In genomic region chr3:98732239-98733054, GRCh38 we compare ENCODE assay signal across 8 cellular contexts. TPM values are rescaled to one million over a fixed set of nuclear protein-coding genes. Genes with fewer than 3 reads are reported as not detected.
A peak's percentile ranks its signal among the peaks of the same experiment; 100 is the strongest.
DNase-seq lines count a peak whose midpoint lies in the region; ATAC-seq, FAIRE-seq and TF ChIP-seq lines count a peak whose summit lies in the region.

No MANE protein-coding gene starts in this region.

- intact Hi-C loops in natural killer cell (cut with micrococcal nuclease) = no loop called here

- DNase-seq in NCI-H1417 (lab: John Stamatoyannopoulos, UW) = peak; percentile 64 to 77 (median 74)
- no peak for DNase-seq in NCI-H1417 treated with DMSO at 0.1 percent for 48 hours (lab: John Stamatoyannopoulos, UW)
- DNase-seq in LHCN-M2 (ENCODE audit: low read depth) = peak; percentile 18
- peak; percentile 44 for DNase-seq in activated T-cell treated with anti-CD3 and anti-CD28 coated beads, Interleukin-2, amount 50 U/mL, for 24 hours
- DNase-seq in frontal cortex (ENCODE audit: low spot score in 2 of 2) = peak; percentile 54
- no peak for DNase-seq in natural killer cell
- no peak for DNase-seq in D721Med (ENCODE audit: insufficient read length, low spot score)

- TF ChIP-seq CTCF in natural killer cell (IDR thresholded peaks at IDR 0.05) = no peak
- TF ChIP-seq CTCF in D721Med (IDR thresholded peaks at IDR 0.05; ENCODE audit: insufficient read depth, missing control alignments) = no peak

- ATAC-seq in GM21786 (IDR thresholded peaks at IDR 0.05; ENCODE audit: unreplicated experiment) (peak; percentile 32), natural killer cell (peak in 1 of 3 donors; percentile 17)

- H3K9me3 Mint-ChIP-seq in activated T-cell treated with anti-CD3 and anti-CD28 coated beads, Interleukin-2, amount 50 U/mL, for 24 hours = no peaks in the 10 kb centered on the region
- peaks cover 0 to 2% of the 10 kb centered on the region in 2 donors for H3K9me3 Mint-ChIP-seq in natural killer cell

- H3K27ac Mint-ChIP-seq in activated T-cell treated with anti-CD3 and anti-CD28 coated beads, Interleukin-2, amount 50 U/mL, for 24 hours = no peak overlapping the region
- H3K27ac Mint-ChIP-seq in natural killer cell = no peak overlapping the region

- H3K36me3 Mint-ChIP-seq in activated T-cell treated with anti-CD3 and anti-CD28 coated beads, Interleukin-2, amount 50 U/mL, for 24 hours (ENCODE audit: low read depth) = no peaks in the 10 kb centered on the region
- no peaks in the 10 kb centered on the region for H3K36me3 Mint-ChIP-seq in natural killer cell

- peaks cover 76% of the 10 kb centered on the region for H3K27me3 Mint-ChIP-seq in activated T-cell treated with anti-CD3 and anti-CD28 coated beads, Interleukin-2, amount 50 U/mL, for 24 hours
- H3K27me3 Mint-ChIP-seq in natural killer cell (ENCODE audit: low read depth in 2 of 2) = peaks cover 32 to 43% of the 10 kb centered on the region in 2 donors

- FAIRE-seq in frontal cortex (lab: Jason Lieb, UNC) (no peak), D721Med (lab: Jason Lieb, UNC) (no peak)

- peak overlapping the region; percentile 75 for H3K4me3 Mint-ChIP-seq in activated T-cell treated with anti-CD3 and anti-CD28 coated beads, Interleukin-2, amount 50 U/mL, for 24 hours
- H3K4me3 Mint-ChIP-seq in natural killer cell = peak overlapping the region; percentile 55

- peaks cover 23% of the 10 kb centered on the region for H3K4me1 Mint-ChIP-seq in activated T-cell treated with anti-CD3 and anti-CD28 coated beads, Interleukin-2, amount 50 U/mL, for 24 hours (ENCODE audit: low read depth)
- H3K4me1 Mint-ChIP-seq in natural killer cell = no peaks in the 10 kb centered on the region

RNA-seq across cellular contexts. Expression of gene ST3GAL6, which starts 30.7 kb away (rescaled TPM):
- 0.63 and 3.8 TPM in 2 replicates for total RNA-seq in LHCN-M2 (2014; rRNA removed)
- polyA plus RNA-seq in LHCN-M2 (2012) = 0.22 TPM
- 18.3 TPM for total RNA-seq in frontal cortex
- total RNA-seq in natural killer cell = 1 to 10 TPM in 2 of 3 donors, under 1 TPM in 1; 0.38 to 3.7 (median 1.4) TPM

Comparison
In these comparisons a context has a peak if more than half of its experiments do, and no peak if none do; other contexts are left out.
1. DNase-seq: peak in NCI-H1417 (3 of 3), LHCN-M2 (single experiment), activated T-cell treated with anti-CD3 and anti-CD28 coated beads, Interleukin-2, amount 50 U/mL, for 24 hours (single experiment) and frontal cortex (2 of 2); none in NCI-H1417 treated with DMSO at 0.1 percent for 48 hours (single experiment), natural killer cell (single experiment) and D721Med (single experiment).